In the genomic region with DNA sequence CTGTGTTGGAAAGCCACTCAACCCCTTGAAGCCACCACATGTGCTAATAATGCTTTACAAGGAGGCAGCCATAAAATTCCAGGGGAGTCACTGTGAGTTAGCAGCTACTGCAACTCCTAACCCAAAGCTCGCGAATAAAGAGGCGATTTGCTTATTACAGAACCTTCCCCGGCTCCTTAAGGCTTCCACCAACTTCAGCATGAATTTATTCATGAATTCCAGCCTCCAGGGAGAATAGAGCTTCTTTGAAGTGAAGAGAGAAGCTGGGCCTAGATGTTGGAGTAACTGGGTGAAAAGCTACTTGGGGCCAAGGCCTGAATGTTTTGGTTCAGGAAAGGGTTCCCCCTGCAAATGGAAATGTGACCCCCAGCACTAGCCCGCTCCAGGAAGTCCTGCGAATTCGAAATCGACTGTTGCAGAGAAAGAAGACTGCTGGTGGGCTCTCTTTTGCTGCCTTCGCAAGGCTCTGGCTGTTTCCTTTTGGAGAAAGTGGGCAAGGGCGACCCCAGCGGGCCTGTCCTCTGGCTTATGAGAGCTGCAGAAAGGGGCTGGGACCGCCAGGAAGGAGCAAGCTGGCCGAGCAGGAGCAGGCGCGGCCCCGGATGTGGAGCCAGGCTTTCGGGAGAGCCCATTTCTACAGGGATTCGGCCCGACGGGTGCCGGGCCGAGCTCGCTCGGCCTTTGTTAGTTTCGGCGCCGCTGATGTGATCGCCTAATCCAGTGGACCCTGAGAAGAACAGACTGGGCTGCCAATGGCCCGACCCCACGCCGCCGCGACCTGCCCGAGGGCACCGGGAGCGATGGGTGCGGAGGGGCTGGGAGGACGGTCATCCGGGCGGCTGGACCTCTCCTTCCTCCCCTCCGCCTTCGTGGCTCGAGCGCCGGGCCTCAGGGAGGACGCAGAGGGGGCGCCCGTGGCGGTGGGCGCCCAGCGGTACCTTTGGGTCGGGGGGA, we compare ENCODE assay signal across 14 cellular contexts. TPM values are rescaled to one million over a fixed set of nuclear protein-coding genes. Genes with fewer than 3 reads are reported as not detected.
DNase-seq lines count a peak whose midpoint lies in the region; ATAC-seq, FAIRE-seq and TF ChIP-seq lines count a peak whose summit lies in the region.
"Had no signal": no experiment of that assay in that cellular context is flagged by ENCODE, and none has a peak within 500 bp of the region (broad histone marks: within the 10 kb centered on the region; RNA-seq: fewer than 3 reads in every experiment).

No MANE protein-coding gene starts in this region.

- peaks cover 52% of the 10 kb centered on the region for H3K27me3 Mint-ChIP-seq in activated CD4-positive, alpha-beta T cell treated with anti-CD3 and anti-CD28 coated beads, Interleukin-2, amount 10 ng/mL, durations not matched to agents 24 days and 14 days
- peaks cover 27% of the 10 kb centered on the region for H3K27me3 Mint-ChIP-seq in chondrocyte (ENCODE audit: low read depth)
- peaks cover 70% of the 10 kb centered on the region for H3K27me3 Mint-ChIP-seq in CD4-positive, alpha-beta T cell

- H3K4me2 ChIP-seq in HepG2 (ENCODE audit: low read depth, low read length): peak overlapping the region; percentile 72

- no peak overlapping the region for H2AFZ ChIP-seq in HepG2 (ENCODE audit: low read length)

- peaks cover 18 to 48% of the 10 kb centered on the region in 2 experiments for H3K27me3 ChIP-seq in HepG2 (ENCODE audit: control insufficient read depth in 1 of 2, insufficient read depth in 2 of 2, low read length in 2 of 2)
- peaks cover 90% of the 10 kb centered on the region for H3K27me3 ChIP-seq in suprapubic skin
- peaks cover 80% of the 10 kb centered on the region for H3K27me3 ChIP-seq in adrenal gland
- peaks cover 63% of the 10 kb centered on the region for H3K27me3 ChIP-seq in CD4-positive, alpha-beta T cell (ENCODE audit: control insufficient read depth, insufficient read depth, low read length)

- ATAC-seq in HepG2: peak; percentile 41
- no peak for ATAC-seq in stimulated activated naive CD8-positive, alpha-beta T cell treated with anti-CD3 and anti-CD28 coated beads, Interleukin-15, Interleukin-2, amounts not matched to agents 100 U/mL and 50 U/mL, for 24 hours
- ATAC-seq in CD4-positive, alpha-beta T cell (ENCODE audit: poor library complexity): no peak

- H3K79me2 ChIP-seq in HepG2 (ENCODE audit: insufficient read depth, low read length): no peaks in the 10 kb centered on the region

- peak overlapping the region; percentile 25 for H3K27ac Mint-ChIP-seq in activated CD4-positive, alpha-beta T cell treated with anti-CD3 and anti-CD28 coated beads, Interleukin-2, amount 10 ng/mL, durations not matched to agents 24 days and 14 days
- H3K27ac Mint-ChIP-seq in chondrocyte (ENCODE audit: unreplicated experiment): no peak overlapping the region
- H3K27ac Mint-ChIP-seq in CD4-positive, alpha-beta T cell: no peak overlapping the region
- H3K27ac Mint-ChIP-seq: activated CD4-positive, alpha-beta memory T cell treated with anti-CD3 and anti-CD28 coated beads, Interleukin-2, amount 10 ng/mL, durations not matched to agents 7 days and 5 days; activated naive CD8-positive, alpha-beta T cell had no signal

- H3K36me3 ChIP-seq in HepG2 (replicated peaks in 1 of 2; ENCODE audit: control insufficient read depth in 1 of 2, insufficient read depth in 2 of 2, low read length in 2 of 2) (peaks cover 0 to 7% of the 10 kb centered on the region in 2 experiments; a peak in 1 of 5 replicates), suprapubic skin (peaks cover 4% of the 10 kb centered on the region), adrenal gland (replicated peaks in 1 of 2) (no peaks in the 10 kb centered on the region)

- peaks cover 4% of the 10 kb centered on the region for H3K36me3 Mint-ChIP-seq in activated CD4-positive, alpha-beta T cell treated with anti-CD3 and anti-CD28 coated beads, Interleukin-2, amount 10 ng/mL, durations not matched to agents 24 days and 14 days (ENCODE audit: low read depth)
- H3K36me3 Mint-ChIP-seq in chondrocyte (ENCODE audit: low read depth): peaks cover 3% of the 10 kb centered on the region
- peaks cover 3% of the 10 kb centered on the region for H3K36me3 Mint-ChIP-seq in CD4-positive, alpha-beta T cell (ENCODE audit: low read depth)

- no peak for TF ChIP-seq RAD21 in HepG2 (CRISPR knock-in tag; IDR thresholded peaks at IDR 0.05)

- H3K4me1 Mint-ChIP-seq in activated CD4-positive, alpha-beta T cell treated with anti-CD3 and anti-CD28 coated beads, Interleukin-2, amount 10 ng/mL, durations not matched to agents 24 days and 14 days: no peaks in the 10 kb centered on the region
- peaks cover 19% of the 10 kb centered on the region for H3K4me1 Mint-ChIP-seq in chondrocyte (ENCODE audit: low read depth)
- peaks cover 9% of the 10 kb centered on the region for H3K4me1 Mint-ChIP-seq in CD4-positive, alpha-beta T cell (ENCODE audit: low read depth)

- intact Hi-C loops in activated CD4-positive, alpha-beta T cell treated with anti-CD3 and anti-CD28 coated beads, Interleukin-2, amount 10 ng/mL, durations not matched to agents 24 days and 14 days (cut with micrococcal nuclease): no loop called here
- intact Hi-C loops in HepG2 (cut with micrococcal nuclease; ENCODE audit: unreplicated experiment): loop anchor here (5.0 kb wide), 1 partner anchor 183 kb away; no protein-coding TSS in a partner anchor
- intact Hi-C loops in adrenal gland (cut with DNase I): no loop called here
- intact Hi-C loops in CD4-positive, alpha-beta T cell (cut with DNase I, micrococcal nuclease): loop anchor here in 1 of 2 experiments (1.0 kb wide), 1 partner anchor 127 kb away; no protein-coding TSS in a partner anchor

- CTCF ChIA-PET in HepG2 (lab: Yijun Ruan, JAX; ENCODE audit: low intra/inter-chr PET ratio, low total read pairs): interaction anchor here (1.0 to 2.4 kb wide), 5 partner anchors 22 to 181 kb away, joined by 3 to 14 read pairs (median 6); no protein-coding TSS in a partner anchor
- CTCF ChIA-PET in CD4-positive, alpha-beta T cell (lab: Charles Lee): interaction anchor here (1.0 to 1.8 kb wide), 8 partner anchors 14 to 219 kb away, joined by 3 to 7 read pairs (median 4); partner anchors contain the start of gene CBX4

- TF ChIP-seq POLR2A in HepG2 (IDR thresholded peaks at IDR 0.05; ENCODE audit: insufficient read depth in 1 of 2, low read depth in 2 of 2, low read length in 2 of 2) (no peak), suprapubic skin (IDR thresholded peaks at IDR 0.05) (no peak), adrenal gland (IDR thresholded peaks at IDR 0.05) (no peak)

- H3K4me3 ChIP-seq in HepG2 (replicated peaks in 1 of 3; ENCODE audit: insufficient read depth in 1 of 3, low read depth in 2 of 3, low read length in 3 of 3) (peak overlapping the region; percentile 22 to 67 (median 48); a peak in 4 of 6 replicates), suprapubic skin (peak overlapping the region; percentile 28), adrenal gland (peak overlapping the region in 1 of 4 donors; percentile 35)

- BruUV-seq in HepG2 (replicated peaks; lab: Mats Ljungman, UMichigan): no TSS peak

- TF ChIP-seq EP300 in HepG2 (IDR thresholded peaks at IDR 0.05; ENCODE audit: low read depth in 2 of 2, low read length in 2 of 2): no peak
- TF ChIP-seq EP300 in HepG2 (CRISPR knock-in tag; IDR thresholded peaks at IDR 0.05; ENCODE audit: borderline replicate concordance): no peak
- no peak for TF ChIP-seq EP300 in suprapubic skin (IDR thresholded peaks at IDR 0.05)

- no peak overlapping the region for H3K27ac ChIP-seq in HepG2 (ENCODE audit: extremely low read length, insufficient read depth, low read length)
- no peak overlapping the region for H3K27ac ChIP-seq in suprapubic skin
- H3K27ac ChIP-seq in adrenal gland: no peak overlapping the region
- H3K27ac ChIP-seq in CD4-positive, alpha-beta T cell (ENCODE audit: low read depth, low read length): no peak overlapping the region

- H4K20me1 ChIP-seq in HepG2 (ENCODE audit: insufficient read depth, low read length): peaks cover 7% of the 10 kb centered on the region; the same call in 1 of the 2 replicates

- WGBS in HepG2 (ENCODE audit: low lambda C conversion rate): 25% methylated on average over 33 of the region's 52 CpGs
- WGBS in suprapubic skin: 66% methylated on average over 17 of the region's 52 CpGs
- 28 to 67% (median 47%) methylated on average over 13 to 52 of the region's 52 CpGs for WGBS in adrenal gland, 4 donors

- FAIRE-seq in HepG2 (lab: Jason Lieb, UNC): no peak

- peak overlapping the region; percentile 37; the same call in 1 of the 2 replicates for H3K9ac ChIP-seq in HepG2 (ENCODE audit: insufficient read depth, low read depth, low read length)

- H3K9me3 Mint-ChIP-seq in activated CD4-positive, alpha-beta T cell treated with anti-CD3 and anti-CD28 coated beads, Interleukin-2, amount 10 ng/mL, durations not matched to agents 24 days and 14 days: no peaks in the 10 kb centered on the region
- no peaks in the 10 kb centered on the region for H3K9me3 Mint-ChIP-seq in chondrocyte (ENCODE audit: low read depth)
- H3K9me3 Mint-ChIP-seq in CD4-positive, alpha-beta T cell: no peaks in the 10 kb centered on the region
- H3K9me3 Mint-ChIP-seq: activated CD4-positive, alpha-beta memory T cell treated with anti-CD3 and anti-CD28 coated beads, Interleukin-2, amount 10 ng/mL, durations not matched to agents 7 days and 5 days had no signal

- H3K9me3 ChIP-seq in HepG2 (ENCODE audit: low read length): no peaks in the 10 kb centered on the region
- no peaks in the 10 kb centered on the region for H3K9me3 ChIP-seq in suprapubic skin
- H3K9me3 ChIP-seq in adrenal gland (replicated peaks in 1 of 3): no peaks in the 10 kb centered on the region
- no peaks in the 10 kb centered on the region for H3K9me3 ChIP-seq in CD4-positive, alpha-beta T cell (ENCODE audit: control insufficient read depth, low read length)

- H3K4me3 Mint-ChIP-seq in activated CD4-positive, alpha-beta T cell treated with anti-CD3 and anti-CD28 coated beads, Interleukin-2, amount 10 ng/mL, durations not matched to agents 24 days and 14 days: no peak overlapping the region
- H3K4me3 Mint-ChIP-seq in chondrocyte (ENCODE audit: unreplicated experiment): no peak overlapping the region
- no peak overlapping the region for H3K4me3 Mint-ChIP-seq in CD4-positive, alpha-beta T cell
- H3K4me3 Mint-ChIP-seq: activated CD4-positive, alpha-beta memory T cell treated with anti-CD3 and anti-CD28 coated beads, Interleukin-2, amount 10 ng/mL, durations not matched to agents 7 days and 5 days had no signal

- no peak for DNase-seq in activated CD4-positive, alpha-beta T cell treated with anti-CD3 and anti-CD28 coated beads, Interleukin-2, amount 10 ng/mL, durations not matched to agents 24 days and 14 days
- DNase-seq in activated CD4-positive, alpha-beta T cell treated with anti-CD3 and anti-CD28 coated beads for 48 hours: no peak
- DNase-seq in chondrocyte (ENCODE audit: low spot score) (peak; percentile 64), HepG2 (ENCODE audit: low spot score) (no peak), suprapubic skin (ENCODE audit: low spot score in 2 of 2) (no peak), adrenal gland (no peak)
- no peak for DNase-seq in stimulated activated naive CD8-positive, alpha-beta T cell treated with anti-CD3 and anti-CD28 coated beads, Interleukin-15, Interleukin-2, amounts not matched to agents 100 U/mL and 50 U/mL, for 24 hours
- DNase-seq in CD4-positive, alpha-beta T cell: no peak
- DNase-seq: activated CD4-positive, alpha-beta memory T cell treated with anti-CD3 and anti-CD28 coated beads, Interleukin-2, amount 10 ng/mL, durations not matched to agents 7 days and 5 days; DMS79; effector memory CD4-positive, alpha-beta T cell; T-helper 1 cell had no signal

- in situ Hi-C loops in HepG2 (cut with HindIII; ENCODE audit: extremely low pct_ligation_motif_present, low pct_unique_long_range_greater_than_20kb): no loop called here

- no peak for TF ChIP-seq CTCF in chondrocyte (IDR thresholded peaks at IDR 0.05)
- peak; percentile 60 for TF ChIP-seq CTCF in HepG2 (CRISPR knock-in tag; IDR thresholded peaks at IDR 0.05)
- no peak for TF ChIP-seq CTCF in suprapubic skin (IDR thresholded peaks at IDR 0.05)
- TF ChIP-seq CTCF in adrenal gland (IDR thresholded peaks at IDR 0.05): no peak
- no peak for TF ChIP-seq CTCF in CD4-positive, alpha-beta T cell (IDR thresholded peaks at IDR 0.05)

- H3K4me1 ChIP-seq in HepG2 (ENCODE audit: insufficient read depth, low read length): peaks cover 46% of the 10 kb centered on the region
- peaks cover 40% of the 10 kb centered on the region for H3K4me1 ChIP-seq in suprapubic skin
- H3K4me1 ChIP-seq in adrenal gland (replicated peaks in 1 of 2): peaks cover 0 to 7% of the 10 kb centered on the region in 2 donors

- POLR2A ChIA-PET in HepG2 (lab: Yijun Ruan, JAX): interaction anchor here (0.9 to 2.0 kb wide), 7 partner anchors 11 to 204 kb away, joined by 3 to 7 read pairs (median 4); partner anchors contain the start of gene CBX4
- POLR2A ChIA-PET in CD4-positive, alpha-beta T cell (lab: Charles Lee): interaction anchor here (1.2 kb wide), 2 partner anchors 10 to 50 kb away, joined by 4 read pairs; partner anchors contain the start of gene CBX4

RNA-seq across cellular contexts. Expression of gene CBX8, which starts 7.6 kb away (rescaled TPM):
- 9.4 TPM in 2 replicates for total RNA-seq in activated CD4-positive, alpha-beta T cell treated with anti-CD3 and anti-CD28 coated beads, Interleukin-2, amount 10 ng/mL, durations not matched to agents 24 days and 14 days
- 4.6 to 8.3 TPM (median 6.1 TPM) in 3 replicates for total RNA-seq in chondrocyte
- total RNA-seq in HepG2 (2016; rRNA removed; fragmentation: Illumina TruSeq; extraction: Trizol): 12.0 and 12.6 TPM in 2 replicates
- total RNA-seq in HepG2 (2016; cell fraction: cytosol; rRNA removed; fragmentation: Illumina TruSeq; extraction: Trizol; ENCODE audit: low read depth): 1.3 and 2.4 TPM in 2 replicates
- total RNA-seq in HepG2 (2016; cell fraction: insoluble cytoplasmic fraction; rRNA removed; fragmentation: Illumina TruSeq; extraction: Trizol): 12.8 and 13.5 TPM in 2 replicates
- 4.8 and 5.6 TPM in 2 replicates for total RNA-seq in HepG2 (2016; cell fraction: membrane; rRNA removed; fragmentation: Illumina TruSeq; extraction: Trizol)
- total RNA-seq in HepG2 (2016; cell fraction: nucleus; rRNA removed; fragmentation: Illumina TruSeq; extraction: Trizol): 5.7 and 8.6 TPM in 2 replicates
- polyA plus RNA-seq in HepG2 (2011; rRNA removed): 0.34 and 0.76 TPM in 2 replicates
- 0.72 and 0.99 TPM in 2 replicates for polyA plus RNA-seq in HepG2 (2011; cell fraction: cytosol; rRNA removed)
- 3.4 and 5.0 TPM in 2 replicates for polyA plus RNA-seq in HepG2 (2011; cell fraction: nucleus; rRNA removed)
- polyA plus RNA-seq in HepG2 (2012): 7.4 and 7.7 TPM in 2 replicates
- 0.54 and 0.80 TPM in 2 replicates for polyA plus RNA-seq in HepG2 (2016; cell fraction: cytosol; fragmentation: Illumina TruSeq; extraction: Trizol; ENCODE audit: low read depth)
- polyA plus RNA-seq in HepG2 (2016; cell fraction: insoluble cytoplasmic fraction; fragmentation: Illumina TruSeq; extraction: Trizol; ENCODE audit: low read depth): 10.9 and 11.0 TPM in 2 replicates
- 1.4 TPM in 2 replicates for polyA plus RNA-seq in HepG2 (2016; cell fraction: membrane; fragmentation: Illumina TruSeq; extraction: Trizol; ENCODE audit: low read depth)
- 15.7 and 18.7 TPM in 2 replicates for polyA plus RNA-seq in HepG2 (2016; cell fraction: nucleus; fragmentation: Illumina TruSeq; extraction: Trizol; ENCODE audit: insufficient read depth, low read depth)
- 1.2 and 1.6 TPM in 2 replicates for polyA minus RNA-seq in HepG2 (2011; rRNA and poly(A)+ RNA removed; ENCODE audit: low replicate concordance)
- polyA minus RNA-seq in HepG2 (2011; cell fraction: cytosol; rRNA and poly(A)+ RNA removed): 1.8 and 1.9 TPM in 2 replicates
- polyA minus RNA-seq in HepG2 (2011; cell fraction: nucleus; rRNA and poly(A)+ RNA removed): 0.77 and 0.87 TPM in 2 replicates
- total RNA-seq in suprapubic skin: 1 to 10 TPM; 2.3 to 6.4 (median 3.1) TPM
- 10 to 100 TPM in 1 of 8 donors, 1 to 10 TPM in 6, under 1 TPM in 1; 0.85 to 10.6 (median 5.5) TPM for total RNA-seq in adrenal gland
- polyA plus RNA-seq in adrenal gland: 1 to 10 TPM; 1.0 to 7.4 (median 4.4) TPM
- total RNA-seq in CD4-positive, alpha-beta T cell: 1 to 10 TPM; 5.3 to 6.5 TPM

RNA-seq across cellular contexts. Expression of gene CBX2, which starts 11.3 kb away (rescaled TPM):
- 7.5 and 8.2 TPM in 2 replicates for total RNA-seq in activated CD4-positive, alpha-beta T cell treated with anti-CD3 and anti-CD28 coated beads, Interleukin-2, amount 10 ng/mL, durations not matched to agents 24 days and 14 days
- 4.1 to 11.8 TPM (median 4.9 TPM) in 3 replicates for total RNA-seq in chondrocyte
- total RNA-seq in HepG2 (2016; rRNA removed; fragmentation: Illumina TruSeq; extraction: Trizol): 13.0 and 14.5 TPM in 2 replicates
- total RNA-seq in HepG2 (2016; cell fraction: cytosol; rRNA removed; fragmentation: Illumina TruSeq; extraction: Trizol; ENCODE audit: low read depth): 6.8 and 7.5 TPM in 2 replicates
- total RNA-seq in HepG2 (2016; cell fraction: insoluble cytoplasmic fraction; rRNA removed; fragmentation: Illumina TruSeq; extraction: Trizol): 11.8 and 15.7 TPM in 2 replicates
- total RNA-seq in HepG2 (2016; cell fraction: membrane; rRNA removed; fragmentation: Illumina TruSeq; extraction: Trizol): 9.1 and 10.9 TPM in 2 replicates
- total RNA-seq in HepG2 (2016; cell fraction: nucleus; rRNA removed; fragmentation: Illumina TruSeq; extraction: Trizol): 11.8 and 14.3 TPM in 2 replicates
- 31.1 and 40.2 TPM in 2 replicates for polyA plus RNA-seq in HepG2 (2011; rRNA removed)
- polyA plus RNA-seq in HepG2 (2011; cell fraction: cytosol; rRNA removed): 25.9 and 34.2 TPM in 2 replicates
- 90.7 and 95.7 TPM in 2 replicates for polyA plus RNA-seq in HepG2 (2011; cell fraction: nucleus; rRNA removed)
- polyA plus RNA-seq in HepG2 (2012): 41.2 and 46.2 TPM in 2 replicates
- polyA plus RNA-seq in HepG2 (2016; cell fraction: cytosol; fragmentation: Illumina TruSeq; extraction: Trizol; ENCODE audit: low read depth): 4.2 and 5.6 TPM in 2 replicates
- 9.1 and 12.0 TPM in 2 replicates for polyA plus RNA-seq in HepG2 (2016; cell fraction: insoluble cytoplasmic fraction; fragmentation: Illumina TruSeq; extraction: Trizol; ENCODE audit: low read depth)
- polyA plus RNA-seq in HepG2 (2016; cell fraction: membrane; fragmentation: Illumina TruSeq; extraction: Trizol; ENCODE audit: low read depth): 3.9 and 6.0 TPM in 2 replicates
- 18.6 and 21.1 TPM in 2 replicates for polyA plus RNA-seq in HepG2 (2016; cell fraction: nucleus; fragmentation: Illumina TruSeq; extraction: Trizol; ENCODE audit: insufficient read depth, low read depth)
- polyA minus RNA-seq in HepG2 (2011; rRNA and poly(A)+ RNA removed; ENCODE audit: low replicate concordance): 42.9 and 69.2 TPM in 2 replicates
- 31.2 and 31.6 TPM in 2 replicates for polyA minus RNA-seq in HepG2 (2011; cell fraction: cytosol; rRNA and poly(A)+ RNA removed)
- 17.8 and 22.4 TPM in 2 replicates for polyA minus RNA-seq in HepG2 (2011; cell fraction: nucleus; rRNA and poly(A)+ RNA removed)
- 1 to 10 TPM; 2.2 to 7.0 (median 5.2) TPM for total RNA-seq in suprapubic skin
- total RNA-seq in adrenal gland: 1 to 10 TPM in 2 of 8 donors, under 1 TPM in 6; 0.06 to 1.8 (median 0.69) TPM
- under 1 TPM; 0.26 to 0.97 (median 0.88) TPM for polyA plus RNA-seq in adrenal gland
- under 1 TPM in 1 of 2 experiments, not detected in 1; 0.31 TPM for total RNA-seq in CD4-positive, alpha-beta T cell

RNA-seq across cellular contexts. Expression of gene CBX4, which starts 50.0 kb away (rescaled TPM):
- total RNA-seq in activated CD4-positive, alpha-beta T cell treated with anti-CD3 and anti-CD28 coated beads, Interleukin-2, amount 10 ng/mL, durations not matched to agents 24 days and 14 days: 18.5 and 19.4 TPM in 2 replicates
- total RNA-seq in chondrocyte: 26.7 to 27.2 TPM (median 26.8 TPM) in 3 replicates
- total RNA-seq in HepG2 (2016; rRNA removed; fragmentation: Illumina TruSeq; extraction: Trizol): 17.1 and 25.8 TPM in 2 replicates
- total RNA-seq in HepG2 (2016; cell fraction: cytosol; rRNA removed; fragmentation: Illumina TruSeq; extraction: Trizol; ENCODE audit: low read depth): 4.7 and 4.8 TPM in 2 replicates
- 17.7 and 25.2 TPM in 2 replicates for total RNA-seq in HepG2 (2016; cell fraction: insoluble cytoplasmic fraction; rRNA removed; fragmentation: Illumina TruSeq; extraction: Trizol)
- 13.9 and 15.1 TPM in 2 replicates for total RNA-seq in HepG2 (2016; cell fraction: membrane; rRNA removed; fragmentation: Illumina TruSeq; extraction: Trizol)
- total RNA-seq in HepG2 (2016; cell fraction: nucleus; rRNA removed; fragmentation: Illumina TruSeq; extraction: Trizol): 18.5 and 22.8 TPM in 2 replicates
- polyA plus RNA-seq in HepG2 (2011; rRNA removed): 50.8 and 61.1 TPM in 2 replicates
- polyA plus RNA-seq in HepG2 (2011; cell fraction: cytosol; rRNA removed): 31.1 and 45.6 TPM in 2 replicates
- 117 and 122 TPM in 2 replicates for polyA plus RNA-seq in HepG2 (2011; cell fraction: nucleus; rRNA removed)
- polyA plus RNA-seq in HepG2 (2012): 27.9 and 32.4 TPM in 2 replicates
- polyA plus RNA-seq in HepG2 (2016; cell fraction: cytosol; fragmentation: Illumina TruSeq; extraction: Trizol; ENCODE audit: low read depth): 3.7 and 4.2 TPM in 2 replicates
- 29.4 and 33.0 TPM in 2 replicates for polyA plus RNA-seq in HepG2 (2016; cell fraction: insoluble cytoplasmic fraction; fragmentation: Illumina TruSeq; extraction: Trizol; ENCODE audit: low read depth)
- 11.7 and 12.5 TPM in 2 replicates for polyA plus RNA-seq in HepG2 (2016; cell fraction: membrane; fragmentation: Illumina TruSeq; extraction: Trizol; ENCODE audit: low read depth)
- polyA plus RNA-seq in HepG2 (2016; cell fraction: nucleus; fragmentation: Illumina TruSeq; extraction: Trizol; ENCODE audit: insufficient read depth, low read depth): 60.4 and 60.8 TPM in 2 replicates
- 17.1 and 51.0 TPM in 2 replicates for polyA minus RNA-seq in HepG2 (2011; rRNA and poly(A)+ RNA removed; ENCODE audit: low replicate concordance)
- polyA minus RNA-seq in HepG2 (2011; cell fraction: cytosol; rRNA and poly(A)+ RNA removed): 33.1 and 38.6 TPM in 2 replicates
- polyA minus RNA-seq in HepG2 (2011; cell fraction: nucleus; rRNA and poly(A)+ RNA removed): 17.8 and 25.2 TPM in 2 replicates
- total RNA-seq in suprapubic skin: 10 to 100 TPM; 33.0 to 47.7 (median 38.0) TPM
- 10 to 100 TPM; 15.1 to 39.3 (median 25.0) TPM for total RNA-seq in adrenal gland
- polyA plus RNA-seq in adrenal gland: 10 to 100 TPM in 1 of 3 donors, 1 to 10 TPM in 2; 5.4 to 10.1 (median 7.6) TPM
- 100 to 1,000 TPM; 196 to 202 TPM for total RNA-seq in CD4-positive, alpha-beta T cell

RNA-seq across cellular contexts. Expression of gene ENPP7, which starts 58.5 kb away (rescaled TPM):
- total RNA-seq in activated CD4-positive, alpha-beta T cell treated with anti-CD3 and anti-CD28 coated beads, Interleukin-2, amount 10 ng/mL, durations not matched to agents 24 days and 14 days: 0.09 TPM in 1 of 2 replicates, not detected in the other
- total RNA-seq in chondrocyte (not detected in 3 replicates), HepG2 (2016; rRNA removed; fragmentation: Illumina TruSeq; extraction: Trizol) (0.76 and 2.2 TPM in 2 replicates), suprapubic skin (not detected), adrenal gland (not detected)
- 0.30 TPM in 1 of 2 replicates, not detected in the other for total RNA-seq in HepG2 (2016; cell fraction: cytosol; rRNA removed; fragmentation: Illumina TruSeq; extraction: Trizol; ENCODE audit: low read depth)
- total RNA-seq in HepG2 (2016; cell fraction: insoluble cytoplasmic fraction; rRNA removed; fragmentation: Illumina TruSeq; extraction: Trizol): 0.54 and 2.3 TPM in 2 replicates
- total RNA-seq in HepG2 (2016; cell fraction: membrane; rRNA removed; fragmentation: Illumina TruSeq; extraction: Trizol): 0.28 and 0.41 TPM in 2 replicates
- 3.2 and 3.4 TPM in 2 replicates for total RNA-seq in HepG2 (2016; cell fraction: nucleus; rRNA removed; fragmentation: Illumina TruSeq; extraction: Trizol)
- polyA plus RNA-seq in HepG2 (2011; rRNA removed) (1.1 and 2.2 TPM in 2 replicates), adrenal gland (not detected)
- polyA plus RNA-seq in HepG2 (2011; cell fraction: cytosol; rRNA removed): 1.2 and 1.3 TPM in 2 replicates
- 5.5 and 5.6 TPM in 2 replicates for polyA plus RNA-seq in HepG2 (2011; cell fraction: nucleus; rRNA removed)
- polyA plus RNA-seq in HepG2 (2012): 1.7 and 2.5 TPM in 2 replicates
- 0.20 and 0.24 TPM in 2 replicates for polyA plus RNA-seq in HepG2 (2016; cell fraction: cytosol; fragmentation: Illumina TruSeq; extraction: Trizol; ENCODE audit: low read depth)
- 0.19 and 0.36 TPM in 2 replicates for polyA plus RNA-seq in HepG2 (2016; cell fraction: insoluble cytoplasmic fraction; fragmentation: Illumina TruSeq; extraction: Trizol; ENCODE audit: low read depth)
- 0.15 and 0.29 TPM in 2 replicates for polyA plus RNA-seq in HepG2 (2016; cell fraction: membrane; fragmentation: Illumina TruSeq; extraction: Trizol; ENCODE audit: low read depth)
- 1.4 and 2.3 TPM in 2 replicates for polyA plus RNA-seq in HepG2 (2016; cell fraction: nucleus; fragmentation: Illumina TruSeq; extraction: Trizol; ENCODE audit: insufficient read depth, low read depth)
- 6.6 TPM in 1 of 2 replicates, not detected in the other for polyA minus RNA-seq in HepG2 (2011; rRNA and poly(A)+ RNA removed; ENCODE audit: low replicate concordance)
- polyA minus RNA-seq in HepG2 (2011; cell fraction: cytosol; rRNA and poly(A)+ RNA removed): 0.79 and 1.1 TPM in 2 replicates
- 10.6 and 12.7 TPM in 2 replicates for polyA minus RNA-seq in HepG2 (2011; cell fraction: nucleus; rRNA and poly(A)+ RNA removed)
- not detected for total RNA-seq in CD4-positive, alpha-beta T cell
- total RNA-seq: A172 had no signal
